1 cellular context compared by ENCODE assay signal in genomic region chr2:42827647-42828486, GRCh38.
A peak's percentile ranks its signal among the peaks of the same experiment; 100 is the strongest.
TF ChIP-seq lines count a peak whose summit lies in the region.

No MANE protein-coding gene starts in this region.

TF ChIP-seq in HepG2, 621 proteins besides CTCF, POLR2A, EP300 and RAD21 (continued from another document and continues in another):
- TF ChIP-seq THAP9 (CRISPR knock-in tag; IDR thresholded peaks at IDR 0.05; ENCODE audit: borderline replicate concordance) (0 out of 2 replicates have a peak, but pooled peaks have one; percentile 51), YEATS2 (CRISPR knock-in tag; IDR thresholded peaks at IDR 0.05; ENCODE audit: borderline replicate concordance) (peak; percentile 34; the same call in 1 of the 2 replicates), SMARCC2 (IDR thresholded peaks at IDR 0.05) (no peak), POLR2G (IDR thresholded peaks at IDR 0.05; ENCODE audit: low read depth, low read length) (no peak), TRIM22 (IDR thresholded peaks at IDR 0.05) (no peak), MLXIP (CRISPR knock-in tag; IDR thresholded peaks at IDR 0.05; ENCODE audit: borderline replicate concordance) (no peak), PITX1 (CRISPR knock-in tag; IDR thresholded peaks at IDR 0.05) (peak; percentile 64; the same call in 1 of the 2 replicates), ZNF30 (CRISPR knock-in tag; IDR thresholded peaks at IDR 0.05) (no peak), NCOA1 (CRISPR knock-in tag; IDR thresholded peaks at IDR 0.05) (no peak), AKAP8 (CRISPR knock-in tag; IDR thresholded peaks at IDR 0.05) (0 out of 2 replicates have a peak, but pooled peaks have one; percentile 15), TFAP4 (IDR thresholded peaks at IDR 0.05; ENCODE audit: borderline replicate concordance, low read depth) (no peak), ZNF724P (CRISPR knock-in tag; IDR thresholded peaks at IDR 0.05; ENCODE audit: borderline replicate concordance) (no peak), GABPA (IDR thresholded peaks at IDR 0.05; ENCODE audit: low read depth, low read length) (no peak), GABPA (CRISPR knock-in tag; IDR thresholded peaks at IDR 0.05; ENCODE audit: low read depth) (no peak), ZSCAN30 (CRISPR knock-in tag; IDR thresholded peaks at IDR 0.05) (no peak), ZNF879 (CRISPR knock-in tag; IDR thresholded peaks at IDR 0.05) (no peak), ISX (CRISPR knock-in tag; conservative IDR thresholded peaks at IDR 0.05) (no peak), ASH2L (IDR thresholded peaks at IDR 0.05; ENCODE audit: insufficient read length, low read depth, low read length) (peak; percentile 39), ZNF513 (CRISPR knock-in tag; conservative IDR thresholded peaks at IDR 0.05) (0 out of 2 replicates have a peak, but pooled peaks have one; percentile 92), ZNF33B (CRISPR knock-in tag; IDR thresholded peaks at IDR 0.05) (no peak), ZNF34 (CRISPR knock-in tag; IDR thresholded peaks at IDR 0.05; ENCODE audit: borderline replicate concordance) (0 out of 2 replicates have a peak, but pooled peaks have one; percentile 77), ZNF792 (CRISPR knock-in tag; IDR thresholded peaks at IDR 0.05) (peak; percentile 71; the same call in 1 of the 2 replicates), RBM22 (optimal IDR thresholded peaks at IDR 0.05; ENCODE audit: low read length) (no peak), ZBTB7A (CRISPR knock-in tag; IDR thresholded peaks at IDR 0.05) (peak; percentile 15; the same call in 1 of the 2 replicates), ZSCAN31 (CRISPR knock-in tag; IDR thresholded peaks at IDR 0.05; ENCODE audit: low read depth) (peak; percentile 57; the same call in 1 of the 2 replicates), PAF1 (CRISPR knock-in tag; IDR thresholded peaks at IDR 0.05) (no peak), ZNF761 (CRISPR knock-in tag; conservative IDR thresholded peaks at IDR 0.05) (peak; percentile 68; the same call in 1 of the 2 replicates), ZNF713 (CRISPR knock-in tag; IDR thresholded peaks at IDR 0.05) (no peak), ZNF703 (CRISPR knock-in tag; IDR thresholded peaks at IDR 0.05; ENCODE audit: borderline replicate concordance) (no peak; the same call in 1 of the 2 replicates), ZNF605 (CRISPR knock-in tag; IDR thresholded peaks at IDR 0.05) (no peak), FLYWCH1 (CRISPR knock-in tag; IDR thresholded peaks at IDR 0.05) (no peak), PRDM15 (CRISPR knock-in tag; IDR thresholded peaks at IDR 0.05) (0 out of 2 replicates have a peak, but pooled peaks have one; percentile 21), ZNF775 (CRISPR knock-in tag; IDR thresholded peaks at IDR 0.05; ENCODE audit: borderline replicate concordance) (no peak), ZNF331 (CRISPR knock-in tag; IDR thresholded peaks at IDR 0.05) (peak; percentile 77), KLF16 (CRISPR knock-in tag; IDR thresholded peaks at IDR 0.05) (0 out of 4 replicates have a peak, but pooled peaks of 1 of the 2 experiments have one; percentile 44), ZNF335 (CRISPR knock-in tag; IDR thresholded peaks at IDR 0.05) (0 out of 2 replicates have a peak, but pooled peaks have one; percentile 33), CHCHD3 (CRISPR knock-in tag; IDR thresholded peaks at IDR 0.05) (0 out of 2 replicates have a peak, but pooled peaks have one; percentile 17), RXRB (CRISPR knock-in tag; IDR thresholded peaks at IDR 0.05; ENCODE audit: borderline replicate concordance) (peak; percentile 64; the same call in 1 of the 2 replicates), MTF2 (CRISPR knock-in tag; IDR thresholded peaks at IDR 0.05; ENCODE audit: borderline replicate concordance) (peak; percentile 96; the same call in 1 of the 2 replicates), ZNF276 (CRISPR knock-in tag; IDR thresholded peaks at IDR 0.05; ENCODE audit: low read depth) (peak; percentile 78), ZNF556 (CRISPR knock-in tag; IDR thresholded peaks at IDR 0.05; ENCODE audit: borderline replicate concordance) (no peak), ATRX (CRISPR knock-in tag; IDR thresholded peaks at IDR 0.05; ENCODE audit: borderline replicate concordance) (no peak), ZNF777 (CRISPR knock-in tag; IDR thresholded peaks at IDR 0.05) (peak; percentile 90), ZNF232 (CRISPR knock-in tag; IDR thresholded peaks at IDR 0.05; ENCODE audit: borderline replicate concordance) (peak; percentile 55; the same call in 1 of the 2 replicates), MXI1 (IDR thresholded peaks at IDR 0.05; ENCODE audit: borderline replicate concordance, low read depth, low read length) (peak; percentile 53; the same call in 1 of the 3 replicates), TIGD3 (CRISPR knock-in tag; IDR thresholded peaks at IDR 0.05; ENCODE audit: borderline replicate concordance) (no peak), ZNF780A (CRISPR knock-in tag; IDR thresholded peaks at IDR 0.05) (no peak), PAX8 (CRISPR knock-in tag; IDR thresholded peaks at IDR 0.05; ENCODE audit: borderline replicate concordance) (no peak), KDM1A (CRISPR knock-in tag; IDR thresholded peaks at IDR 0.05) (no peak), HMG20B (CRISPR knock-in tag; conservative IDR thresholded peaks at IDR 0.05) (no peak), ZNF782 (CRISPR knock-in tag; IDR thresholded peaks at IDR 0.05; ENCODE audit: borderline replicate concordance) (no peak; the same call in none of the 2 replicates), HNF4G (IDR thresholded peaks at IDR 0.05; ENCODE audit: borderline replicate concordance, low read depth, low read length) (no peak), HNF4G (CRISPR knock-in tag; IDR thresholded peaks at IDR 0.05; ENCODE audit: borderline replicate concordance, low read depth) (no peak)
